In the genomic region with DNA sequence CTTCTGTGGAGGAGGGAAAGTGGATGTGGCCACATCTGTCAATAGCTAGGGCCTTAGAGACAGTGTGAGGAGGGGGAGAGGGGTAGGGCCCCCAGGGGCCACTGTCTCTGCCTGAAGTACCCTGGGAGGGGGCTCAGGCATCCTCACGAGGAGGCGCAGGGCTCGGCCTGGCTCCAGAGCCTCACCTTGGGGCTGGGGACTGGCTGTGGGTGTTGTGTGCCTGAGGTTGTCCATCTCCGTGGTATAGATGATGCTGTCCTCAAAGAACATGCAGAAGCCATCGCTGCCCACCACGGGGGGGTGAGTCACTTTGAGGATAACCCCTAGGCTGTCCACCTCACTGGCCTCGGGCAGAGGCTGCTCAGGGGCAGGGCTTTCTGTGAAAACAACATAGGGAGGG, we compare ENCODE assay signal across 31 cellular contexts. TPM values are rescaled to one million over a fixed set of nuclear protein-coding genes. Genes with fewer than 3 reads are reported as not detected.
"Had no signal": no experiment of that assay in that cellular context is flagged by ENCODE, and none has a peak within 500 bp of the region (broad histone marks: within the 10 kb centered on the region; RNA-seq: fewer than 3 reads in every experiment).

No MANE protein-coding gene starts in this region.

- H3K4me1 Mint-ChIP-seq: mesothelial cell of epicardium, naive B cell had no signal

- H3K36me3 Mint-ChIP-seq: mesothelial cell of epicardium, naive B cell had no signal

- H3K27me3 ChIP-seq: dorsolateral prefrontal cortex, gastrocnemius medialis, heart right ventricle, left lung had no signal

- H3K4me3 ChIP-seq: coronary artery, dorsolateral prefrontal cortex, esophagus squamous epithelium, gastrocnemius medialis, heart right ventricle, left lung, lower lobe of right lung, mucosa of descending colon had no signal

- FAIRE-seq: colon, endometrium, islet of Langerhans, keratinocyte had no signal

- H3K9me3 Mint-ChIP-seq: mesothelial cell of epicardium, naive B cell had no signal

- DNase-seq: dermis blood vessel endothelial cell; dorsolateral prefrontal cortex; effector CD4-positive, alpha-beta T cell; effector memory CD4-positive, alpha-beta T cell; erythroblast; esophagus squamous epithelium; foreskin fibroblast; foreskin melanocyte; gastrocnemius medialis; glutamatergic neuron; head of caudate nucleus; heart right ventricle; hippocampal formation; left cardiac atrium; left lung; left ventricle myocardium superior; lower lobe of right lung; mesenchymal stem cell; mucosa of descending colon; naive B cell had no signal

- H3K4me1 ChIP-seq: gastrocnemius medialis, heart right ventricle, left lung, lower lobe of right lung had no signal

- H3K27ac ChIP-seq: coronary artery, dorsolateral prefrontal cortex, esophagus squamous epithelium, gastrocnemius medialis, heart right ventricle, left lung, lower lobe of right lung had no signal

- ATAC-seq: esophagus mucosa, heart right ventricle, left cardiac atrium, left lung, left ventricle myocardium superior, lower lobe of right lung, mucosa of descending colon had no signal

- H3K4me3 Mint-ChIP-seq: mesothelial cell of epicardium, naive B cell had no signal

- H3K9me3 ChIP-seq: esophagus squamous epithelium, gastrocnemius medialis, heart right ventricle, left lung, lower lobe of right lung, mucosa of descending colon had no signal

- H3K27ac Mint-ChIP-seq: mesothelial cell of epicardium had no signal

- H3K36me3 ChIP-seq: gastrocnemius medialis, heart right ventricle, left lung had no signal

RNA-seq across cellular contexts. Expression of a gene that starts 35.1 kb away (rescaled TPM):
- total RNA-seq: esophagus mucosa, gastrocnemius medialis, heart right ventricle, left ventricle myocardium superior, lung microvascular endothelial cell, mesenteric fat pad, myocyte had no signal
- polyA plus RNA-seq: keratinocyte had no signal

RNA-seq across cellular contexts. Expression of a gene that starts 35.2 kb away (rescaled TPM):
- total RNA-seq: dermis blood vessel endothelial cell, esophagus mucosa, esophagus squamous epithelium, gastrocnemius medialis, left cardiac atrium, left ventricle myocardium superior, lung microvascular endothelial cell, myocyte had no signal
- polyA plus RNA-seq: keratinocyte had no signal

RNA-seq across cellular contexts. Expression of a gene that starts 42.7 kb away (rescaled TPM):
- total RNA-seq: kidney epithelial cell had no signal
